15 cellular contexts compared by ENCODE assay signal in the genomic region with DNA sequence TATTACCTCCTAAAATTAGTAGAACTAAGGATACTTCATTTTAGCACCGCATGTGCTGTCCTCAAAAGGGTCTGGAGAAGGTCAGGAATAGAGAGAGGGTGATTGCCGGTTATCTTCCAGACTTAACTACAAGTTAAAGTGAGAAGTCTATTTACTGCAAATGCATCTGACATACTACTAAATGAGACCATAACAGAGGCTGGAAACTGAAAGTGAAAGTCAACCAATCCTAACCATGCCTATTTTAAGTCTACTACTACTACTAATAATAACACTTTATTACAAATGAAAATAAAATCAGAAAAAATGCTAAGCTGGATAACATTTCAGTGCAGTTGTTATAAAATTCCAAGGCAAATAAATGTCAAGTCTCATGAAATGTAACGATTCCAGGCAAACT.
DNase-seq lines count a peak whose midpoint lies in the region; ATAC-seq and TF ChIP-seq lines count a peak whose summit lies in the region.
"Had no signal": no experiment of that assay in that cellular context is flagged by ENCODE, and none has a peak within 500 bp of the region (broad histone marks: within the 10 kb centered on the region; RNA-seq: fewer than 3 reads in every experiment).

No MANE protein-coding gene starts in this region.

- TF ChIP-seq CTCF in fibroblast of pulmonary artery (IDR thresholded peaks at IDR 0.05; ENCODE audit: low read length, missing control alignments), result no peak

- H3K4me3 Mint-ChIP-seq in activated naive CD8-positive, alpha-beta T cell, result peak overlapping the region; percentile 10
- no peak overlapping the region for H3K4me3 Mint-ChIP-seq in activated naive CD8-positive, alpha-beta T cell treated with anti-CD3 and anti-CD28 coated beads for 36 hours
- H3K4me3 Mint-ChIP-seq in stimulated activated effector memory CD8-positive, alpha-beta T cell treated with anti-CD3 and anti-CD28 coated beads, Interleukin-12 subunit alpha, Interleukin-12 subunit beta, amount 100 ng/mL, for 72 hours, result no peak overlapping the region
- H3K4me3 Mint-ChIP-seq: activated T-cell treated with anti-CD3 and anti-CD28 coated beads, Interleukin-2, amount 50 U/mL, for 24 hours; T-helper 2 cell treated with Interferon-gamma antibody and Interleukin-4, amounts not matched to agents 5 μg/mL and 100 μg/mL, for 36 hours had no signal

- H2BK120ac ChIP-seq in trophoblast cell (ENCODE audit: insufficient read depth, low read length, poor library complexity), result no peak overlapping the region

- H3K18ac ChIP-seq in trophoblast cell (ENCODE audit: low read length), result no peak overlapping the region

- no peaks in the 10 kb centered on the region for H3K27me3 Mint-ChIP-seq in activated naive CD8-positive, alpha-beta T cell
- H3K27me3 Mint-ChIP-seq in activated naive CD8-positive, alpha-beta T cell treated with anti-CD3 and anti-CD28 coated beads for 36 hours, result no peaks in the 10 kb centered on the region

- H3K14ac ChIP-seq in trophoblast cell (ENCODE audit: low read length), result no peak overlapping the region

- no peak overlapping the region for H3K23ac ChIP-seq in trophoblast cell (ENCODE audit: low read length)

- no peak overlapping the region for H4K8ac ChIP-seq in trophoblast cell (ENCODE audit: low read depth, low read length)

- no peak overlapping the region for H3K4me2 ChIP-seq in trophoblast cell (ENCODE audit: low read length)

- H4K91ac ChIP-seq in trophoblast cell (ENCODE audit: low read depth, low read length), result no peak overlapping the region

- ATAC-seq in left cardiac atrium, result no peak
- ATAC-seq in stimulated activated effector memory CD8-positive, alpha-beta T cell treated with anti-CD3 and anti-CD28 coated beads, Interleukin-12 subunit alpha, Interleukin-12 subunit beta, amount 100 ng/mL, for 72 hours, result no peak

- intact Hi-C loops in left cardiac atrium (cut with DNase I), result no loop called here

- no peak overlapping the region for H4K12ac ChIP-seq in trophoblast cell (ENCODE audit: low read depth, low read length)

- DNase-seq in activated naive CD8-positive, alpha-beta T cell treated with anti-CD3 and anti-CD28 coated beads for 36 hours, result no peak
- DNase-seq in RPMI8226 (peak; percentile 21), fibroblast of pulmonary artery (ENCODE audit: low read depth) (peak; percentile 8), left cardiac atrium (no peak), hepatic stellate cell (ENCODE audit: low spot score) (no peak), trophoblast cell (no peak)
- DNase-seq in stimulated activated effector memory CD8-positive, alpha-beta T cell treated with anti-CD3 and anti-CD28 coated beads, Interleukin-12 subunit alpha, Interleukin-12 subunit beta, amount 100 ng/mL, for 72 hours (ENCODE audit: low spot score in 2 of 2), result no peak
- DNase-seq: activated CD4-positive, alpha-beta T cell treated with anti-CD3 and anti-CD28 coated beads, Interleukin-2, amount 50 U/mL, for 1 hour; activated T-cell treated with anti-CD3 and anti-CD28 coated beads, Interleukin-2, amount 50 U/mL, for 24 hours; Calu3; glutamatergic neuron; islet precursor cell; NCI-H1092 had no signal

- no CpG with 5 or more reads among the region's 3 CpGs for WGBS in trophoblast cell (ENCODE audit: extremely low coverage, insufficient coverage, insufficient read length)

- peaks cover 4% of the 10 kb centered on the region for H3K9me3 Mint-ChIP-seq in activated naive CD8-positive, alpha-beta T cell (ENCODE audit: low read depth)
- no peaks in the 10 kb centered on the region for H3K9me3 Mint-ChIP-seq in activated naive CD8-positive, alpha-beta T cell treated with anti-CD3 and anti-CD28 coated beads for 36 hours
- no peaks in the 10 kb centered on the region for H3K9me3 Mint-ChIP-seq in stimulated activated effector memory CD8-positive, alpha-beta T cell treated with anti-CD3 and anti-CD28 coated beads, Interleukin-12 subunit alpha, Interleukin-12 subunit beta, amount 100 ng/mL, for 72 hours
- H3K9me3 Mint-ChIP-seq: T-helper 2 cell treated with Interferon-gamma antibody and Interleukin-4, amounts not matched to agents 5 μg/mL and 100 μg/mL, for 36 hours had no signal

- peaks cover 2% of the 10 kb centered on the region for H3K9me3 ChIP-seq in trophoblast cell (ENCODE audit: insufficient read depth, low read depth, low read length)

- H3K4ac ChIP-seq in trophoblast cell (ENCODE audit: low read depth, low read length), result no peak overlapping the region

- H3K4me3 ChIP-seq in fibroblast of pulmonary artery (replicated peaks; ENCODE audit: low read depth, low read length), result no peak overlapping the region
- no peak overlapping the region for H3K4me3 ChIP-seq in trophoblast cell (ENCODE audit: low read depth, low read length)

- H3K9ac ChIP-seq in trophoblast cell (ENCODE audit: low read length), result no peak overlapping the region

- no peak overlapping the region for H3K27ac Mint-ChIP-seq in activated naive CD8-positive, alpha-beta T cell
- no peak overlapping the region for H3K27ac Mint-ChIP-seq in activated naive CD8-positive, alpha-beta T cell treated with anti-CD3 and anti-CD28 coated beads for 36 hours
- no peak overlapping the region for H3K27ac Mint-ChIP-seq in stimulated activated effector memory CD8-positive, alpha-beta T cell treated with anti-CD3 and anti-CD28 coated beads, Interleukin-12 subunit alpha, Interleukin-12 subunit beta, amount 100 ng/mL, for 72 hours
- H3K27ac Mint-ChIP-seq: activated T-cell treated with anti-CD3 and anti-CD28 coated beads, Interleukin-2, amount 50 U/mL, for 24 hours; T-helper 2 cell treated with Interferon-gamma antibody and Interleukin-4, amounts not matched to agents 5 μg/mL and 100 μg/mL, for 36 hours had no signal

- no peaks in the 10 kb centered on the region for H3K27me3 ChIP-seq in trophoblast cell (ENCODE audit: insufficient read depth, low read length)

- no peak overlapping the region for H2BK12ac ChIP-seq in trophoblast cell (ENCODE audit: low read length)

- no peak overlapping the region for H3K27ac ChIP-seq in trophoblast cell (ENCODE audit: low read depth, low read length)

- no peaks in the 10 kb centered on the region for H3K4me1 ChIP-seq in trophoblast cell (ENCODE audit: control insufficient read depth in 1 of 2, insufficient read depth in 2 of 2, low read length in 2 of 2)

- H3K79me1 ChIP-seq in trophoblast cell (ENCODE audit: low read length), result no peaks in the 10 kb centered on the region

- no peaks in the 10 kb centered on the region for H3K36me3 ChIP-seq in trophoblast cell (ENCODE audit: control insufficient read depth in 1 of 2, insufficient read depth in 2 of 2, low read length in 2 of 2)

- peaks cover 6% of the 10 kb centered on the region for H3K4me1 Mint-ChIP-seq in activated naive CD8-positive, alpha-beta T cell (ENCODE audit: low read depth)
- peaks cover 8% of the 10 kb centered on the region for H3K4me1 Mint-ChIP-seq in activated naive CD8-positive, alpha-beta T cell treated with anti-CD3 and anti-CD28 coated beads for 36 hours
- peaks cover 9% of the 10 kb centered on the region for H3K4me1 Mint-ChIP-seq in stimulated activated effector memory CD8-positive, alpha-beta T cell treated with anti-CD3 and anti-CD28 coated beads, Interleukin-12 subunit alpha, Interleukin-12 subunit beta, amount 100 ng/mL, for 72 hours

- no peak overlapping the region for H2AFZ ChIP-seq in trophoblast cell (ENCODE audit: insufficient read depth, low read length, poor library complexity)

- H2BK5ac ChIP-seq in trophoblast cell (ENCODE audit: low read depth, low read length, poor library complexity), result no peak overlapping the region

- H3K79me2 ChIP-seq in trophoblast cell (ENCODE audit: control insufficient read depth, insufficient read depth, low read length, poor library complexity), result no peaks in the 10 kb centered on the region

- no peak overlapping the region for H2AK5ac ChIP-seq in trophoblast cell (ENCODE audit: low read length)

- H3K36me3 Mint-ChIP-seq in activated naive CD8-positive, alpha-beta T cell, result no peaks in the 10 kb centered on the region
- no peaks in the 10 kb centered on the region for H3K36me3 Mint-ChIP-seq in activated naive CD8-positive, alpha-beta T cell treated with anti-CD3 and anti-CD28 coated beads for 36 hours
- no peaks in the 10 kb centered on the region for H3K36me3 Mint-ChIP-seq in stimulated activated effector memory CD8-positive, alpha-beta T cell treated with anti-CD3 and anti-CD28 coated beads, Interleukin-12 subunit alpha, Interleukin-12 subunit beta, amount 100 ng/mL, for 72 hours

Comparison
In these comparisons a context has a peak if more than half of its experiments do, and no peak if none do; other contexts are left out.
1. DNase-seq: peak in RPMI8226 (single experiment) and fibroblast of pulmonary artery (single experiment); none in activated naive CD8-positive, alpha-beta T cell treated with anti-CD3 and anti-CD28 coated beads for 36 hours (single experiment), left cardiac atrium (single experiment), hepatic stellate cell (single experiment), stimulated activated effector memory CD8-positive, alpha-beta T cell treated with anti-CD3 and anti-CD28 coated beads, Interleukin-12 subunit alpha, Interleukin-12 subunit beta, amount 100 ng/mL, for 72 hours (0 of 2) and trophoblast cell (0 of 2).